Comparison of ENCODE assay signal across 8 cellular contexts in genomic region chr12:49776413-49776812, GRCh38. TPM values are rescaled to one million over a fixed set of nuclear protein-coding genes. Genes with fewer than 3 reads are reported as not detected.
DNase-seq lines count a peak whose midpoint lies in the region; ATAC-seq and TF ChIP-seq lines count a peak whose summit lies in the region.

No MANE protein-coding gene starts in this region.

- H3K4me1 ChIP-seq in SJCRH30, result peaks cover 8% of the 10 kb centered on the region; the same call in 1 of the 2 replicates
- H3K4me1 ChIP-seq in heart left ventricle, result peaks cover 0 to 7% (median 0%) of the 10 kb centered on the region in 12 donors
- H3K4me1 ChIP-seq in prostate gland (replicated peaks), result no peaks in the 10 kb centered on the region

- H3K9me3 ChIP-seq in SJCRH30 (replicated peaks) (no peaks in the 10 kb centered on the region), heart left ventricle (no peaks in the 10 kb centered on the region), prostate gland (no peaks in the 10 kb centered on the region)

- H3K27ac Mint-ChIP-seq in activated naive CD8-positive, alpha-beta T cell treated with anti-CD3 and anti-CD28 coated beads for 36 hours, result no peak overlapping the region

- H3K4me3 ChIP-seq in SJCRH30 (no peak overlapping the region), heart left ventricle (no peak overlapping the region), prostate gland (no peak overlapping the region)

- H3K27me3 Mint-ChIP-seq in activated naive CD8-positive, alpha-beta T cell treated with anti-CD3 and anti-CD28 coated beads for 36 hours, result peaks cover 21% of the 10 kb centered on the region

- peak; percentile 17 for DNase-seq in NCI-H187 treated with DMSO at 0.1 percent for 48 hours (lab: John Stamatoyannopoulos, UW)
- no peak for DNase-seq in NCI-H187 (lab: John Stamatoyannopoulos, UW)
- peak; percentile 78 to 93 for DNase-seq in SJCRH30
- peak; percentile 66 for DNase-seq in activated naive CD8-positive, alpha-beta T cell treated with anti-CD3 and anti-CD28 coated beads for 36 hours
- DNase-seq in heart left ventricle, result peak; percentile 52 to 79 (median 71)
- peak; percentile 51 for DNase-seq in prostate gland (ENCODE audit: low spot score)

- TF ChIP-seq CTCF in LNCAP (IDR thresholded peaks at IDR 0.05), result peak; percentile 77
- TF ChIP-seq CTCF in heart left ventricle (IDR thresholded peaks at IDR 0.05), result peak; percentile 63 to 85 (median 80)
- TF ChIP-seq CTCF in prostate gland (IDR thresholded peaks at IDR 0.05), result peak in 3 of 4 experiments; percentile 62 to 82 (median 71)

- no peak overlapping the region for H3K4me3 Mint-ChIP-seq in activated naive CD8-positive, alpha-beta T cell treated with anti-CD3 and anti-CD28 coated beads for 36 hours

- H3K27ac ChIP-seq in SJCRH30, result no peak overlapping the region
- no peak overlapping the region for H3K27ac ChIP-seq in heart left ventricle
- H3K27ac ChIP-seq in prostate gland, result no peak overlapping the region

- H3K36me3 Mint-ChIP-seq in activated naive CD8-positive, alpha-beta T cell treated with anti-CD3 and anti-CD28 coated beads for 36 hours, result no peaks in the 10 kb centered on the region

- intact Hi-C loops in heart left ventricle (cut with DNase I), result loop anchor here (1.0 to 10.0 kb wide), 12 partner anchors 34 to 298 kb away; partner anchors contain the start of genes ASIC1 (in 4 of the 10), AQP5 (in 3 of the 10), AQP2 (in 1 of the 10) and BCDIN3D (in 1 of the 10)
- intact Hi-C loops in prostate gland (cut with DNase I), result loop anchor here (5.0 to 10.0 kb wide), 2 partner anchors 61 to 298 kb away; no protein-coding TSS in a partner anchor

- 14 to 15% (median 15%) methylated on average over 7 of the region's 7 CpGs for WGBS in heart left ventricle, 4 donors
- WGBS in prostate gland, result 15% methylated on average over 7 of the region's 7 CpGs

- no peaks in the 10 kb centered on the region for H3K9me3 Mint-ChIP-seq in activated naive CD8-positive, alpha-beta T cell treated with anti-CD3 and anti-CD28 coated beads for 36 hours

- H3K36me3 ChIP-seq in SJCRH30 (no peaks in the 10 kb centered on the region), heart left ventricle (no peaks in the 10 kb centered on the region), prostate gland (no peaks in the 10 kb centered on the region)

- TF ChIP-seq POLR2A in heart left ventricle (IDR thresholded peaks at IDR 0.05) (no peak), prostate gland (IDR thresholded peaks at IDR 0.05) (no peak)

- H3K27me3 ChIP-seq in SJCRH30, result no peaks in the 10 kb centered on the region
- H3K27me3 ChIP-seq in heart left ventricle, result no peaks in the 10 kb centered on the region
- no peaks in the 10 kb centered on the region for H3K27me3 ChIP-seq in prostate gland (replicated peaks; ENCODE audit: insufficient read depth)

- peaks cover 14% of the 10 kb centered on the region for H3K4me1 Mint-ChIP-seq in activated naive CD8-positive, alpha-beta T cell treated with anti-CD3 and anti-CD28 coated beads for 36 hours

- ATAC-seq in heart left ventricle (peak; percentile 61 to 94 (median 89)), HG03196 (IDR thresholded peaks at IDR 0.05; ENCODE audit: unreplicated experiment) (no peak)

RNA-seq across cellular contexts. Expression of gene TMBIM6, which starts 35.1 kb away (rescaled TPM):
- total RNA-seq in SJCRH30 (2014; rRNA removed; shearing (Covaris generic)), result 400 TPM in 2 replicates
- total RNA-seq in activated naive CD8-positive, alpha-beta T cell treated with anti-CD3 and anti-CD28 coated beads for 36 hours, result 100 to 1,000 TPM; 400 to 410 TPM
- total RNA-seq in heart left ventricle (100 to 1,000 TPM; 203 to 376 (median 252) TPM), prostate gland (100 to 1,000 TPM; 541 to 778 TPM)
- 100 to 1,000 TPM; 105 to 285 TPM for polyA plus RNA-seq in heart left ventricle

RNA-seq across cellular contexts. Expression of gene NCKAP5L, which starts 51.8 kb away (rescaled TPM):
- 80.1 and 80.7 TPM in 2 replicates for total RNA-seq in SJCRH30 (2014; rRNA removed; shearing (Covaris generic))
- total RNA-seq in activated naive CD8-positive, alpha-beta T cell treated with anti-CD3 and anti-CD28 coated beads for 36 hours, result 1 to 10 TPM; 7.9 to 8.9 TPM
- total RNA-seq in heart left ventricle (10 to 100 TPM; 14.1 to 35.0 (median 25.0) TPM), prostate gland (10 to 100 TPM; 17.3 to 63.1 TPM)
- polyA plus RNA-seq in heart left ventricle, result 10 to 100 TPM; 19.4 to 27.7 TPM

Comparison
In these comparisons a context has a peak if more than half of its experiments do, and no peak if none do; other contexts are left out.
1. DNase-seq: peak in NCI-H187 treated with DMSO at 0.1 percent for 48 hours (single experiment), SJCRH30 (2 of 2), activated naive CD8-positive, alpha-beta T cell treated with anti-CD3 and anti-CD28 coated beads for 36 hours (single experiment), heart left ventricle (5 of 5) and prostate gland (single experiment); none in NCI-H187 (0 of 2).
2. Peak in every context shown above with its lines, with median percentiles within 50 percentile points of each other: CTCF ChIP-seq.